Comparison of ENCODE assay signal across 9 cellular contexts in the genomic region with DNA sequence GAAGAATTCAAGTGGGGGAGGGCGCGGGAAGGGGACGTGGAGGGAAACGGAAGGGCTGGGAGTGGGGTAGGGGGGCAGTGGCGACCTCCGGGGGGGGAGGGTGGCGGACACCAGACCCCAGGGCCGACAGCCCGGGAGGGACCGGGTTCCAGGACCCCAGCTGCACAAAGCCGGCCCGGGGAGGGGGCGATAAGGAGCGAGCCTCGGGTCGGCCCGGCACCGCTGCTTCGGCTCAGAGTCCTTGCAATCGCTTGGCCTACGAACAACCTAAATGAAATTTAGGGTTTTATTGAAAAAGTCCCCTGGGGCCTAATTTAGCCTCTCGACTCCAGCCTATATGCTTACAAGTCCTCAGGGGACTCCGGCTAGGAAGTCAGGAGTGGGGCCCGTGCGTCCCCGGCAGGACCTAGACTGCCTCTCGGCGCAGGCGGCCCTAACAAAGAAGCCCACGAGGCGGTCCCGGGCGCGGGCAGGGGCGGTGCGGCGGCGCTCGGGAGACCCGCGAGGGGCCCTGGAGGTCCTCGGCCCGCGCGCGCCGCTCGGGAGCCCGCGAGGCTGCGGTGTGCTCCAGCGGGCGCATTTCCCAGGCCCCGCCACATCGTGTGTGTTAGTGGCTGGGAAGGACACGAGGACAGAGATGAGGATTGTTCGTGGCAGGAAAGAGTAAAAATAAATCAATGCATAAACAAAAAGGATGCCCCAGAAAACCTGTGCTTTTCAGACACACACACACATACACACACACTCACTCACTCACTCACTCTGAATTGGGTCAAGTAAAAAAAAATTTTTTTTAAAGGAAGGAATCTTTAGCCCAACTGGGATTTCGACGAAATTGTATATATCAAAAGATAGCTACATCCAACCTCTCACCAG.
A peak's percentile ranks its signal among the peaks of the same experiment; 100 is the strongest.
DNase-seq lines count a peak whose midpoint lies in the region; ATAC-seq and TF ChIP-seq lines count a peak whose summit lies in the region.
"Had no signal": no experiment of that assay in that cellular context is flagged by ENCODE, and none has a peak within 500 bp of the region (broad histone marks: within the 10 kb centered on the region; RNA-seq: fewer than 3 reads in every experiment).

No MANE protein-coding gene starts in this region.

- peaks cover 45% of the 10 kb centered on the region for H3K4me1 ChIP-seq in lower lobe of right lung

- ATAC-seq in lower lobe of right lung = peak; percentile 6 to 29
- ATAC-seq in HG02884 (IDR thresholded peaks at IDR 0.05; ENCODE audit: unreplicated experiment) = no peak
- no peak for ATAC-seq in GM18907 (IDR thresholded peaks at IDR 0.05; ENCODE audit: unreplicated experiment)
- ATAC-seq: HCT116 had no signal

- DNase-seq in CD1c-positive myeloid dendritic cell (ENCODE audit: extremely low spot score) (peak; percentile 11), NCI-H82 (lab: John Stamatoyannopoulos, UW) (peak; percentile 81), lower lobe of right lung (peak; percentile 64), NOMO-1 (lab: John Stamatoyannopoulos, UW; ENCODE audit: unreplicated experiment in 2 of 2) (no peak)

- TF ChIP-seq CTCF in lower lobe of right lung (IDR thresholded peaks at IDR 0.05) = no peak

- H3K27me3 ChIP-seq in lower lobe of right lung (ENCODE audit: low read depth) = no peaks in the 10 kb centered on the region

- H3K27ac ChIP-seq in lower lobe of right lung (peak overlapping the region; percentile 89), temporal lobe (ENCODE audit: low read depth, low read length) (peak overlapping the region; percentile 72)

- H3K4me1 Mint-ChIP-seq in dendritic cell treated with granulocyte-macrophage colony-stimulating factor and Interleukin-4, amounts not matched to agents 40 ng/mL and 50 ng/mL, for 4 days (ENCODE audit: low read depth) = peaks cover 47% of the 10 kb centered on the region

- H3K9me3 Mint-ChIP-seq in dendritic cell treated with granulocyte-macrophage colony-stimulating factor and Interleukin-4, amounts not matched to agents 40 ng/mL and 50 ng/mL, for 4 days = no peaks in the 10 kb centered on the region

- no peaks in the 10 kb centered on the region for H3K9me3 ChIP-seq in lower lobe of right lung

- no peaks in the 10 kb centered on the region for H3K36me3 ChIP-seq in lower lobe of right lung

- H3K27ac Mint-ChIP-seq in dendritic cell treated with granulocyte-macrophage colony-stimulating factor and Interleukin-4, amounts not matched to agents 40 ng/mL and 50 ng/mL, for 4 days = peak overlapping the region; percentile 49

- intact Hi-C loops in dendritic cell treated with granulocyte-macrophage colony-stimulating factor and Interleukin-4, amounts not matched to agents 40 ng/mL and 50 ng/mL, for 4 days (cut with micrococcal nuclease) = loop anchor here (2.0 to 10.0 kb wide), 2 partner anchors 277 to 419 kb away; partner anchors contain the start of gene MAML3
- intact Hi-C loops in lower lobe of right lung (cut with DNase I) = no loop called here

- H3K4me3 ChIP-seq in lower lobe of right lung = peak overlapping the region; percentile 50

- H3K36me3 Mint-ChIP-seq in dendritic cell treated with granulocyte-macrophage colony-stimulating factor and Interleukin-4, amounts not matched to agents 40 ng/mL and 50 ng/mL, for 4 days (ENCODE audit: low read depth) = peaks cover 3% of the 10 kb centered on the region

- H3K4me3 Mint-ChIP-seq in dendritic cell treated with granulocyte-macrophage colony-stimulating factor and Interleukin-4, amounts not matched to agents 40 ng/mL and 50 ng/mL, for 4 days = peak overlapping the region; percentile 71

- peaks cover 10% of the 10 kb centered on the region for H3K27me3 Mint-ChIP-seq in dendritic cell treated with granulocyte-macrophage colony-stimulating factor and Interleukin-4, amounts not matched to agents 40 ng/mL and 50 ng/mL, for 4 days

Comparison
In these comparisons a context has a peak if more than half of its experiments do, and no peak if none do; other contexts are left out.
1. DNase-seq: peak in CD1c-positive myeloid dendritic cell (single experiment), NCI-H82 (single experiment) and lower lobe of right lung (single experiment); none in NOMO-1 (0 of 2).
2. ATAC-seq: peak in lower lobe of right lung (2 of 2); none in HG02884 (single experiment) and GM18907 (single experiment).